Comparison of ENCODE assay signal across 8 cellular contexts in the genomic region with DNA sequence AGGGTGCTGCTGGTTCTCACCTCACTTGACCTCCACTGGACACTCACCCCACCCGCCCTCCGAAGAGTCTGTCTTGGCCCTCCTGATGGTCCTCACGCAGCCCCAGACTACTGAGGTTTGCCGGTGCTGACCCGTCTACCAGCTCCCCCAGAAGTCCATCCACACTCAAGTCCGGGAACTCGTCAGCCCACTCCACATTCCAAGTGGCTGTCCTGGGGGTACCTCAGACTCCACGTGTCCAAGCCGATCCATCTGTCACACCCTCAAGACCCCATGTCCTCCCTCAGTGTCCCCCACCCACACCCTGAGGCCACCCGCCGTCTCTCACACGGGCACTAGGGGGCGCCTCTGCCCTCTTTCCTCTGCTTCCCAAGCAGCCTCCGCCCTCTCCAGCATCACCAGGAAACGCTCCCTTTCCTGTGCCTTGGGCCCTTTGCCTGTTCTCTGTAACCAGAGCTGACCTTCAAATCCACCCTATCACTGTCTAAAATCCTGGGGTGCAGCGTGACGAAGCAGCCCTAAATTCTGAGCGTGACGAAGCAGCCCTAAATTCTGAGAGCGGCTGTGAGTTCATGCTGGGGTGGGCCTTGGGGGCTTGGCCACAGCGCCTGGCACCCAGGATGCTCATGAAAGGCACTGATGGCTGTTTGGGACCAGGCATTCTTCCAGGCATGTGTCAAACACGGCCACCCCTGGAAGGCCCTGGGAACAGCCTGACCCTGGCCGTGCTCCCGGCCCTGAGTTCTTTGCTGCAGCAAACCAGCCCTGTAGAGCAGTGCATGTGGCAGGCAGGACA.
DNase-seq lines count a peak whose midpoint lies in the region; ATAC-seq, FAIRE-seq and TF ChIP-seq lines count a peak whose summit lies in the region.

No MANE protein-coding gene starts in this region.

- H3K27me3 ChIP-seq in OCI-LY1 (ENCODE audit: insufficient read depth, low read length): no peaks in the 10 kb centered on the region
- H3K27me3 ChIP-seq in K562 (ENCODE audit: control insufficient read depth in 2 of 2, insufficient read depth in 2 of 2, low read length in 2 of 2): peaks cover 6 to 35% of the 10 kb centered on the region in 2 experiments; a peak in 4 of 5 replicates
- no peaks in the 10 kb centered on the region for H3K27me3 ChIP-seq in stomach

- in situ Hi-C loops in K562 (cut with MboI): loop anchor here (10.0 kb wide), 1 partner anchor 477 kb away; no protein-coding TSS in a partner anchor

- FAIRE-seq in K562 (lab: Jason Lieb, UNC): peak; percentile 29

- H3K9me1 ChIP-seq in K562 (ENCODE audit: control insufficient read depth, insufficient read depth, low read length): no peaks in the 10 kb centered on the region

- peak; percentile 29 to 73; a peak in 3 of 4 replicates for TF ChIP-seq RAD21 in K562 (CRISPR knock-in tag; conservative IDR thresholded peaks at IDR 0.05 in 1 of 2, IDR thresholded peaks at IDR 0.05 in 1 of 2)

- CTCF ChIA-PET in K562 (lab: Yijun Ruan, JAX; ENCODE audit: low intra/inter-chr PET ratio): interaction anchor here (0.6 to 0.7 kb wide), 4 partner anchors 85 to 1196 kb away, joined by 3 to 6 read pairs (median 4); no protein-coding TSS in a partner anchor

- H3K27ac ChIP-seq in OCI-LY1 (ENCODE audit: low read depth, low read length, poor library complexity, severe bottlenecking) (no peak overlapping the region), K562 (ENCODE audit: extremely low read depth, low read depth, low read length) (no peak overlapping the region), stomach (no peak overlapping the region)

- H3K9me2 ChIP-seq in OCI-LY1 (ENCODE audit: low read depth, low read length): no peaks in the 10 kb centered on the region

- H3K79me2 ChIP-seq in OCI-LY1 (ENCODE audit: insufficient read depth, low read length) (no peaks in the 10 kb centered on the region), K562 (ENCODE audit: control insufficient read depth, insufficient read depth, low read length) (no peaks in the 10 kb centered on the region)

- H3F3A ChIP-seq in OCI-LY1 (ENCODE audit: insufficient read depth, low read length): no peaks in the 10 kb centered on the region

- peak; percentile 88 for ATAC-seq in K562
- ATAC-seq in GM18520 (IDR thresholded peaks at IDR 0.05; ENCODE audit: unreplicated experiment): no peak

- H3K4me1 ChIP-seq in OCI-LY1 (ENCODE audit: insufficient read depth, low read length, severe bottlenecking) (no peaks in the 10 kb centered on the region), K562 (replicated peaks in 1 of 2; ENCODE audit: control insufficient read depth in 2 of 2, insufficient read depth in 2 of 2, low read length in 2 of 2) (peaks cover 3 to 32% of the 10 kb centered on the region in 2 experiments; a peak in 3 of 5 replicates), stomach (no peaks in the 10 kb centered on the region)

- H3K4me3 ChIP-seq in OCI-LY1 (ENCODE audit: low read depth, low read length, poor library complexity, severe bottlenecking) (no peak overlapping the region), K562 (no peak overlapping the region), stomach (no peak overlapping the region)

- TF ChIP-seq EP300 in K562 (IDR thresholded peaks at IDR 0.05; ENCODE audit: low read length): no peak
- no peak for TF ChIP-seq EP300 in stomach (IDR thresholded peaks at IDR 0.05)

- 19% methylated on average over 18 of the region's 24 CpGs for WGBS in K562 (ENCODE audit: insufficient coverage, low coverage, missing lambda C conversion rate)
- WGBS in stomach, 5 donors: 43 to 45% (median 43%) methylated on average over 24 of the region's 24 CpGs

- DNase-seq in AG08395 (ENCODE audit: low spot score) (peak; percentile 77), K562 (ENCODE audit: extremely low read depth in 1 of 4, low spot score in 3 of 4) (peak; percentile 74 to 80 (median 79)), islet precursor cell (peak; percentile 81), stomach (peak; percentile 31), NCI-H2227 treated with DMSO at 0.1 percent for 48 hours (lab: John Stamatoyannopoulos, UW) (no peak)

- TF ChIP-seq POLR2A in K562 (conservative IDR thresholded peaks at IDR 0.05): no peak
- TF ChIP-seq POLR2A in stomach (IDR thresholded peaks at IDR 0.05): no peak

- H3K36me3 ChIP-seq in OCI-LY1 (ENCODE audit: insufficient read depth, low read length) (no peaks in the 10 kb centered on the region), K562 (ENCODE audit: control insufficient read depth, insufficient read depth, low read length) (no peaks in the 10 kb centered on the region), stomach (no peaks in the 10 kb centered on the region)

- TF ChIP-seq CTCF in GM12873 (IDR thresholded peaks at IDR 0.05; ENCODE audit: insufficient read depth, low read depth, low read length, missing control alignments) (peak; percentile 82), OCI-LY1 (IDR thresholded peaks at IDR 0.05; ENCODE audit: low read length) (peak; percentile 85), K562 (IDR thresholded peaks at IDR 0.05 in 2 of 3, conservative IDR thresholded peaks at IDR 0.05 in 1 of 3; ENCODE audit: insufficient read depth in 2 of 3, low read depth in 1 of 3, low read length in 3 of 3) (peak; percentile 75 to 93 (median 82)), stomach (IDR thresholded peaks at IDR 0.05) (peak in 4 of 7 experiments; percentile 10 to 41 (median 24))

- H4K20me1 ChIP-seq in OCI-LY1 (ENCODE audit: insufficient read depth, low read length) (no peaks in the 10 kb centered on the region), K562 (replicated peaks; ENCODE audit: control insufficient read depth, insufficient read depth, low read length) (peaks cover 9% of the 10 kb centered on the region)

- BruUV-seq in K562 (replicated peaks; lab: Mats Ljungman, UMichigan): no TSS peak

- H3K9ac ChIP-seq in OCI-LY1 (ENCODE audit: low read length) (no peak overlapping the region), K562 (ENCODE audit: insufficient read depth in 1 of 2, low read depth in 2 of 2, low read length in 2 of 2) (0 out of 4 replicates have a peak overlapping the region, but pooled peaks of 1 of the 2 experiments have one; percentile 60)

- no peaks in the 10 kb centered on the region for H3K9me3 ChIP-seq in OCI-LY1 (ENCODE audit: low read length)
- no peaks in the 10 kb centered on the region; the same call in 1 of the 2 replicates for H3K9me3 ChIP-seq in K562 (replicated peaks; ENCODE audit: control insufficient read depth, insufficient read depth, low read depth, low read length)
- peaks cover 0 to 4% (median 0%) of the 10 kb centered on the region in 4 donors for H3K9me3 ChIP-seq in stomach

- H3K4me2 ChIP-seq in OCI-LY1 (ENCODE audit: low read length): no peak overlapping the region
- peak overlapping the region; percentile 16; the same call in 1 of the 2 replicates for H3K4me2 ChIP-seq in K562 (ENCODE audit: insufficient read depth, low read length)

- POLR2A ChIA-PET in K562 (lab: Yijun Ruan, JAX): interaction anchor here (0.6 kb wide), 1 partner anchor 159 kb away, joined by 3 read pairs; no protein-coding TSS in a partner anchor

- no peak overlapping the region for H2AFZ ChIP-seq in OCI-LY1 (ENCODE audit: low read length)
- no peak overlapping the region for H2AFZ ChIP-seq in K562 (ENCODE audit: low read depth, low read length)

- intact Hi-C loops in K562 (cut with micrococcal nuclease): loop anchor here (5.0 to 10.0 kb wide), 3 partner anchors 93 to 325 kb away; a partner anchor contains a TSS
- intact Hi-C loops in stomach (cut with DNase I; ENCODE audit: low total_unique reads): no loop called here

TF ChIP-seq in K562, 482 proteins besides CTCF, POLR2A, EP300 and RAD21:
- peak; percentile 57; the same call in 1 of the 2 replicates for TF ChIP-seq CTBP1 (IDR thresholded peaks at IDR 0.05; ENCODE audit: borderline replicate concordance)
- peak; percentile 49; the same call in 1 of the 2 replicates for TF ChIP-seq ZBTB7A (IDR thresholded peaks at IDR 0.05; ENCODE audit: borderline replicate concordance, control insufficient read depth, low read depth, low read length)
- TF ChIP-seq RCOR1 (IDR thresholded peaks at IDR 0.05; ENCODE audit: borderline replicate concordance in 1 of 2, low read depth in 2 of 2, low read length in 2 of 2): 0 out of 4 replicates have a peak, but pooled peaks of 1 of the 2 experiments have one; percentile 34
- TF ChIP-seq, protein P1, sequence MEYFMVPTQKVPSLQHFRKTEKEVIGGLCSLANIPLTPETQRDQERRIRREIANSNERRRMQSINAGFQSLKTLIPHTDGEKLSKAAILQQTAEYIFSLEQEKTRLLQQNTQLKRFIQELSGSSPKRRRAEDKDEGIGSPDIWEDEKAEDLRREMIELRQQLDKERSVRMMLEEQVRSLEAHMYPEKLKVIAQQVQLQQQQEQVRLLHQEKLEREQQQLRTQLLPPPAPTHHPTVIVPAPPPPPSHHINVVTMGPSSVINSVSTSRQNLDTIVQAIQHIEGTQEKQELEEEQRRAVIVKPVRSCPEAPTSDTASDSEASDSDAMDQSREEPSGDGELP (CRISPR knock-in tag; IDR thresholded peaks at IDR 0.05; ENCODE audit: borderline replicate concordance): 0 out of 2 replicates have a peak, but pooled peaks have one; percentile 21
- no peak for TF ChIP-seq KAT2B (IDR thresholded peaks at IDR 0.05; ENCODE audit: low read depth, low read length)
- no peak for TF ChIP-seq MCM2 (IDR thresholded peaks at IDR 0.05; ENCODE audit: low read depth)
- peak; percentile 52; the same call in 1 of the 2 replicates for TF ChIP-seq SMC3 (conservative IDR thresholded peaks at IDR 0.05; ENCODE audit: insufficient read depth, low read depth, low read length)
- TF ChIP-seq, protein P2, sequence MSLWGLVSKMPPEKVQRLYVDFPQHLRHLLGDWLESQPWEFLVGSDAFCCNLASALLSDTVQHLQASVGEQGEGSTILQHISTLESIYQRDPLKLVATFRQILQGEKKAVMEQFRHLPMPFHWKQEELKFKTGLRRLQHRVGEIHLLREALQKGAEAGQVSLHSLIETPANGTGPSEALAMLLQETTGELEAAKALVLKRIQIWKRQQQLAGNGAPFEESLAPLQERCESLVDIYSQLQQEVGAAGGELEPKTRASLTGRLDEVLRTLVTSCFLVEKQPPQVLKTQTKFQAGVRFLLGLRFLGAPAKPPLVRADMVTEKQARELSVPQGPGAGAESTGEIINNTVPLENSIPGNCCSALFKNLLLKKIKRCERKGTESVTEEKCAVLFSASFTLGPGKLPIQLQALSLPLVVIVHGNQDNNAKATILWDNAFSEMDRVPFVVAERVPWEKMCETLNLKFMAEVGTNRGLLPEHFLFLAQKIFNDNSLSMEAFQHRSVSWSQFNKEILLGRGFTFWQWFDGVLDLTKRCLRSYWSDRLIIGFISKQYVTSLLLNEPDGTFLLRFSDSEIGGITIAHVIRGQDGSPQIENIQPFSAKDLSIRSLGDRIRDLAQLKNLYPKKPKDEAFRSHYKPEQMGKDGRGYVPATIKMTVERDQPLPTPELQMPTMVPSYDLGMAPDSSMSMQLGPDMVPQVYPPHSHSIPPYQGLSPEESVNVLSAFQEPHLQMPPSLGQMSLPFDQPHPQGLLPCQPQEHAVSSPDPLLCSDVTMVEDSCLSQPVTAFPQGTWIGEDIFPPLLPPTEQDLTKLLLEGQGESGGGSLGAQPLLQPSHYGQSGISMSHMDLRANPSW (CRISPR knock-in tag; IDR thresholded peaks at IDR 0.05): no peak
- peak; percentile 46; the same call in 1 of the 2 replicates for TF ChIP-seq STAG1 (CRISPR knock-in tag; IDR thresholded peaks at IDR 0.05; ENCODE audit: borderline replicate concordance)
- peak; percentile 46 for TF ChIP-seq EGR1 (conservative IDR thresholded peaks at IDR 0.05)
TF ChIP-seq in K562: peak in this region for 7.

Comparison
In these comparisons a context has a peak if more than half of its experiments do, and no peak if none do; other contexts are left out.
1. CTCF ChIP-seq: peak in every context shown above with its lines; median percentile 85 in OCI-LY1; 82 in GM12873; 82 in K562; 24 in stomach.